In genomic region chr11:5368502-5369043, GRCh38 we compare ENCODE assay signal across 27 cellular contexts. TPM values are rescaled to one million over a fixed set of nuclear protein-coding genes. Genes with fewer than 3 reads are reported as not detected.
DNase-seq lines count a peak whose midpoint lies in the region; ATAC-seq, FAIRE-seq and TF ChIP-seq lines count a peak whose summit lies in the region.
"Had no signal": no experiment of that assay in that cellular context is flagged by ENCODE, and none has a peak within 500 bp of the region (broad histone marks: within the 10 kb centered on the region; RNA-seq: fewer than 3 reads in every experiment).

No MANE protein-coding gene starts in this region.

- H3K9me3 ChIP-seq in MM.1S (replicated peaks; ENCODE audit: insufficient read depth, low read length) (no peaks in the 10 kb centered on the region), osteoblast (ENCODE audit: low read depth, low read length) (no peaks in the 10 kb centered on the region), smooth muscle cell (replicated peaks; ENCODE audit: low read depth) (no peaks in the 10 kb centered on the region)
- H3K9me3 ChIP-seq: gastrocnemius medialis, upper lobe of left lung had no signal

- H3K36me3 ChIP-seq in MM.1S (replicated peaks; ENCODE audit: insufficient read depth, low read length) (no peaks in the 10 kb centered on the region), osteoblast (ENCODE audit: insufficient read depth, low read length) (no peaks in the 10 kb centered on the region), smooth muscle cell (ENCODE audit: low read depth) (no peaks in the 10 kb centered on the region)
- H3K36me3 ChIP-seq: gastrocnemius medialis, upper lobe of left lung had no signal

- WGBS in smooth muscle cell (ENCODE audit: low lambda C conversion rate): 18% methylated on average over 3 of the region's 3 CpGs

- peak overlapping the region; percentile 90 for H3K4me2 ChIP-seq in MM.1S (ENCODE audit: low read depth, low read length)
- no peak overlapping the region for H3K4me2 ChIP-seq in osteoblast (ENCODE audit: insufficient read depth, low read length)
- no peak overlapping the region for H3K4me2 ChIP-seq in smooth muscle cell

- peak; percentile 84 for FAIRE-seq in GM19239 (lab: Jason Lieb, UNC)
- FAIRE-seq: H1 had no signal

- H3K4me3 ChIP-seq in MM.1S (ENCODE audit: low read length) (peak overlapping the region; percentile 41), osteoblast (ENCODE audit: insufficient read depth, low read length) (no peak overlapping the region), smooth muscle cell (no peak overlapping the region)
- H3K4me3 ChIP-seq: gastrocnemius medialis, upper lobe of left lung had no signal

- peaks cover 56% of the 10 kb centered on the region for H3K4me1 ChIP-seq in MM.1S (ENCODE audit: low read length)
- H3K4me1 ChIP-seq in osteoblast (ENCODE audit: insufficient read depth, low read length): peaks cover 57% of the 10 kb centered on the region
- no peaks in the 10 kb centered on the region for H3K4me1 ChIP-seq in smooth muscle cell (ENCODE audit: low read depth)
- H3K4me1 ChIP-seq: gastrocnemius medialis, parathyroid adenoma, upper lobe of left lung had no signal

- H4K20me1 ChIP-seq in MM.1S (ENCODE audit: insufficient read depth, low read length) (no peaks in the 10 kb centered on the region), osteoblast (ENCODE audit: insufficient read depth, low read length) (no peaks in the 10 kb centered on the region), smooth muscle cell (ENCODE audit: low read depth) (no peaks in the 10 kb centered on the region)

- H2AFZ ChIP-seq in MM.1S (ENCODE audit: low read length) (peak overlapping the region; percentile 45), osteoblast (ENCODE audit: low read length) (peak overlapping the region; percentile 23), smooth muscle cell (ENCODE audit: low read depth) (no peak overlapping the region)
- H2AFZ ChIP-seq: parathyroid adenoma had no signal

- H3K9ac ChIP-seq in MM.1S (ENCODE audit: low read length): peak overlapping the region; percentile 42
- H3K9ac ChIP-seq in smooth muscle cell (ENCODE audit: low read depth): no peak overlapping the region
- H3K9ac ChIP-seq: parathyroid adenoma had no signal

- TF ChIP-seq CTCF in MM.1S (IDR thresholded peaks at IDR 0.05; ENCODE audit: low read length) (no peak), osteoblast (IDR thresholded peaks at IDR 0.05; ENCODE audit: extremely low read depth, low read depth, low read length) (no peak), smooth muscle cell (IDR thresholded peaks at IDR 0.05; ENCODE audit: borderline replicate concordance, insufficient read depth, poor library complexity, severe bottlenecking) (no peak)

- H3K27me3 ChIP-seq in MM.1S (replicated peaks; ENCODE audit: insufficient read depth, low read length): no peaks in the 10 kb centered on the region
- no peaks in the 10 kb centered on the region for H3K27me3 ChIP-seq in osteoblast (ENCODE audit: insufficient read depth, low read length)
- no peaks in the 10 kb centered on the region for H3K27me3 ChIP-seq in smooth muscle cell (ENCODE audit: low read depth)
- H3K27me3 ChIP-seq: gastrocnemius medialis, upper lobe of left lung had no signal

- H3K9me2 ChIP-seq in MM.1S (replicated peaks; ENCODE audit: insufficient read depth, low read length): no peaks in the 10 kb centered on the region

- H3F3A ChIP-seq in MM.1S (ENCODE audit: insufficient read depth, low read length) (peaks cover 30% of the 10 kb centered on the region), smooth muscle cell (ENCODE audit: low read depth) (no peaks in the 10 kb centered on the region)

- DNase-seq in GM19239 (ENCODE audit: insufficient read length, low spot score) (no peak), MM.1S (peak; percentile 68), osteoblast (ENCODE audit: insufficient read length, low spot score, missing footprints) (no peak), smooth muscle cell (lab: John Stamatoyannopoulos, UW; ENCODE audit: unreplicated experiment) (no peak), NCI-H146 treated with DMSO at 0.1 percent for 48 hours (lab: John Stamatoyannopoulos, UW; ENCODE audit: unreplicated experiment) (no peak), GOT3 (lab: John Stamatoyannopoulos, UW) (no peak), SW 1271 (lab: John Stamatoyannopoulos, UW) (no peak)
- DNase-seq: activated CD4-positive, alpha-beta T cell treated with anti-CD3 and anti-CD28 coated beads, Interleukin-2, amount 10 ng/mL, durations not matched to agents 7 days and 5 days; AML-193; amniotic stem cell; DMS79; gastrocnemius medialis; left colon; natural killer cell; NCI-H1092 treated with DMSO at 0.1 percent for 48 hours; NCI-H2107; NCI-H774; PC-3; upper lobe of left lung had no signal

- ATAC-seq in HG02852 (IDR thresholded peaks at IDR 0.05; ENCODE audit: unreplicated experiment): peak; percentile 55
- ATAC-seq: gastrocnemius medialis, left colon, natural killer cell, PC-3 had no signal

- H3K79me2 ChIP-seq in MM.1S (ENCODE audit: low read length) (no peaks in the 10 kb centered on the region), osteoblast (ENCODE audit: insufficient read depth, low read length) (no peaks in the 10 kb centered on the region), smooth muscle cell (ENCODE audit: low read depth) (no peaks in the 10 kb centered on the region)
- H3K79me2 ChIP-seq: parathyroid adenoma had no signal

- peak overlapping the region; percentile 94 for H3K27ac ChIP-seq in MM.1S (ENCODE audit: low read length)
- peak overlapping the region; percentile 91 for H3K27ac ChIP-seq in osteoblast (ENCODE audit: low read depth, low read length)
- H3K27ac ChIP-seq in smooth muscle cell (ENCODE audit: low read depth): no peak overlapping the region
- H3K27ac ChIP-seq: epithelial cell of prostate, gastrocnemius medialis, parathyroid adenoma, upper lobe of left lung had no signal

RNA-seq across cellular contexts. Expression of gene OR51M1, which starts 15.0 kb away (rescaled TPM):
- total RNA-seq in osteoblast (not detected in 2 replicates), smooth muscle cell (not detected in 2 replicates)
- not detected in 2 replicates for polyA plus RNA-seq in smooth muscle cell
- total RNA-seq: activated CD4-positive, alpha-beta T cell treated with anti-CD3 and anti-CD28 coated beads, Interleukin-2, amount 10 ng/mL, durations not matched to agents 7 days and 5 days; cardiac septum; gastrocnemius medialis; H1; HT-29; left colon; natural killer cell; PC-3; skeletal muscle tissue; T-helper 1 cell treated with Interleukin-12 subunit alpha and Interleukin-12 subunit beta and Interleukin-4 antibody, amounts not matched to agents 30 ng/mL and 1 ng/mL, for 36 hours; upper lobe of left lung had no signal

RNA-seq across cellular contexts. Expression of gene OR51B6, which starts 17.3 kb away (rescaled TPM):
- total RNA-seq in osteoblast (not detected in 2 replicates), smooth muscle cell (not detected in 2 replicates)
- polyA plus RNA-seq in smooth muscle cell: not detected in 2 replicates
- total RNA-seq: activated CD4-positive, alpha-beta T cell treated with anti-CD3 and anti-CD28 coated beads, Interleukin-2, amount 10 ng/mL, durations not matched to agents 7 days and 5 days; cardiac septum; gastrocnemius medialis; H1; HT-29; left colon; natural killer cell; PC-3; skeletal muscle tissue; T-helper 1 cell treated with Interleukin-12 subunit alpha and Interleukin-12 subunit beta and Interleukin-4 antibody, amounts not matched to agents 30 ng/mL and 1 ng/mL, for 36 hours; upper lobe of left lung had no signal
- polyA plus RNA-seq: H1 had no signal

RNA-seq across cellular contexts. Expression of gene OR51B5, which starts 25.2 kb away (rescaled TPM):
- total RNA-seq in osteoblast (not detected in 2 replicates), smooth muscle cell (0.09 and 0.54 TPM in 2 replicates)
- not detected in 2 replicates for polyA plus RNA-seq in smooth muscle cell
- total RNA-seq: activated CD4-positive, alpha-beta T cell treated with anti-CD3 and anti-CD28 coated beads, Interleukin-2, amount 10 ng/mL, durations not matched to agents 7 days and 5 days; cardiac septum; gastrocnemius medialis; H1; HT-29; left colon; natural killer cell; T-helper 1 cell treated with Interleukin-12 subunit alpha and Interleukin-12 subunit beta and Interleukin-4 antibody, amounts not matched to agents 30 ng/mL and 1 ng/mL, for 36 hours had no signal
- polyA plus RNA-seq: H1 had no signal

RNA-seq across cellular contexts. Expression of gene OR51B2, which starts 44.5 kb away (rescaled TPM):
- total RNA-seq in osteoblast (not detected in 2 replicates), smooth muscle cell (not detected in 2 replicates)
- not detected in 2 replicates for polyA plus RNA-seq in smooth muscle cell
- total RNA-seq: activated CD4-positive, alpha-beta T cell treated with anti-CD3 and anti-CD28 coated beads, Interleukin-2, amount 10 ng/mL, durations not matched to agents 7 days and 5 days; cardiac septum; gastrocnemius medialis; H1; HT-29; left colon; natural killer cell; skeletal muscle tissue; T-helper 1 cell treated with Interleukin-12 subunit alpha and Interleukin-12 subunit beta and Interleukin-4 antibody, amounts not matched to agents 30 ng/mL and 1 ng/mL, for 36 hours had no signal
- polyA plus RNA-seq: H1 had no signal

RNA-seq across cellular contexts. Expression of gene OR51Q1, which starts 53.3 kb away (rescaled TPM):
- total RNA-seq in osteoblast (not detected in 2 replicates), smooth muscle cell (not detected in 2 replicates)
- not detected in 2 replicates for polyA plus RNA-seq in smooth muscle cell
- total RNA-seq: activated CD4-positive, alpha-beta T cell treated with anti-CD3 and anti-CD28 coated beads, Interleukin-2, amount 10 ng/mL, durations not matched to agents 7 days and 5 days; cardiac septum; gastrocnemius medialis; H1; HT-29; left colon; natural killer cell; PC-3; skeletal muscle tissue; T-helper 1 cell treated with Interleukin-12 subunit alpha and Interleukin-12 subunit beta and Interleukin-4 antibody, amounts not matched to agents 30 ng/mL and 1 ng/mL, for 36 hours; upper lobe of left lung had no signal
